15 cellular contexts compared by ENCODE assay signal in the genomic region with DNA sequence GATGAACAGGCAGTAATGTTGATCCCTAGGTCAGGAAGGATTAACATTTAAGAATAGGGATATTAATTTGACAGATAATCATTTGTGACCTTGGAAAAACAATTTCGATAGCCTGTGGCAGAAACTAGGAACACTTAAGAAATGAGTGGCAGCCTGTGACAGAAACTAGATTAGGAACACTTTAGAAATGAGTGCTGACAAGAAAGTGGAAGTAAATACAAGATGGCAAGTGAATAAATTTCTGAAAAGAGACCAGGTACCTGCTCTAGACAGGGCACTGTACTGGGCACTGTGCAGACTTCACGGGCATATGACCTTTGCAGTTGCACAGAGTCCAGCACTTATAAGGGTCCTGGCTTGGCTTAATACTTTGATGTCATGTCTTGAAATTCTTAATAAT. TPM values are rescaled to one million over a fixed set of nuclear protein-coding genes. Genes with fewer than 3 reads are reported as not detected.
DNase-seq lines count a peak whose midpoint lies in the region; ATAC-seq, FAIRE-seq and TF ChIP-seq lines count a peak whose summit lies in the region.
"Had no signal": no experiment of that assay in that cellular context is flagged by ENCODE, and none has a peak within 500 bp of the region (broad histone marks: within the 10 kb centered on the region; RNA-seq: fewer than 3 reads in every experiment).

No MANE protein-coding gene starts in this region.

- H3K4me3 ChIP-seq in pancreas (no peak overlapping the region), esophagus squamous epithelium (no peak overlapping the region)
- H3K4me3 ChIP-seq: BLaER1 treated with 17β-estradiol and CSF1 and Interleukin-3, amounts not matched to agents 10 nM and 100 nM; cardiac muscle cell; testis had no signal

- peak; percentile 40 for FAIRE-seq in GM19239 (lab: Jason Lieb, UNC)
- no peak for FAIRE-seq in pancreas (lab: Jason Lieb, UNC)
- FAIRE-seq: kidney had no signal

- H3K9me3 ChIP-seq in pancreas (no peaks in the 10 kb centered on the region), esophagus squamous epithelium (no peaks in the 10 kb centered on the region)
- H3K9me3 ChIP-seq: BLaER1 treated with 17β-estradiol and CSF1 and Interleukin-3, amounts not matched to agents 10 nM and 100 nM; testis had no signal

- TF ChIP-seq POLR2A in esophagus squamous epithelium (IDR thresholded peaks at IDR 0.05), result no peak

- TF ChIP-seq CTCF in GM13976 (IDR thresholded peaks at IDR 0.05; ENCODE audit: borderline replicate concordance, control extremely low read depth, extremely low read depth, insufficient read depth, missing control alignments) (no peak), pancreas (IDR thresholded peaks at IDR 0.05) (no peak), esophagus squamous epithelium (IDR thresholded peaks at IDR 0.05) (no peak)

- in situ Hi-C loops in GM13976 (cut with MboI; ENCODE audit: low sequenced_read_pairs, unreplicated experiment), result no loop called here

- H3K4me1 ChIP-seq in pancreas (peaks cover 0 to 13% (median 0%) of the 10 kb centered on the region in 3 donors), esophagus squamous epithelium (peaks cover 7 to 16% (median 7%) of the 10 kb centered on the region in 3 donors)

- intact Hi-C loops in pancreas (cut with DNase I), result no loop called here
- intact Hi-C loops in esophagus squamous epithelium (cut with DNase I), result loop anchor here (5.0 kb wide), 1 partner anchor 35 kb away; no protein-coding TSS in a partner anchor

- H3K36me3 ChIP-seq in pancreas (no peaks in the 10 kb centered on the region), esophagus squamous epithelium (no peaks in the 10 kb centered on the region)
- H3K36me3 ChIP-seq: cardiac muscle cell had no signal

- no peaks in the 10 kb centered on the region for H3K27me3 ChIP-seq in pancreas
- no peaks in the 10 kb centered on the region for H3K27me3 ChIP-seq in esophagus squamous epithelium
- H3K27me3 ChIP-seq: BLaER1 treated with 17β-estradiol and CSF1 and Interleukin-3, amounts not matched to agents 10 nM and 100 nM; cardiac muscle cell; testis had no signal

- H3K27ac ChIP-seq in pancreas (no peak overlapping the region), esophagus squamous epithelium (no peak overlapping the region)
- H3K27ac ChIP-seq: BLaER1 treated with 17β-estradiol and CSF1 and Interleukin-3, amounts not matched to agents 10 nM and 100 nM; cardiac muscle cell; testis had no signal

- ATAC-seq in HG02678 (IDR thresholded peaks at IDR 0.05; ENCODE audit: unreplicated experiment) (peak; percentile 75), HG03521 (IDR thresholded peaks at IDR 0.05; ENCODE audit: unreplicated experiment) (peak; percentile 64), pancreas (no peak)

- DNase-seq in GM13976 (ENCODE audit: low spot score) (peak; percentile 42), GM19239 (ENCODE audit: insufficient read length, low spot score) (peak; percentile 28), kidney tubule cell (ENCODE audit: low spot score) (no peak), hypothalamus (lab: John Stamatoyannopoulos, UW) (no peak), pancreas (no peak), esophagus squamous epithelium (lab: John Stamatoyannopoulos, UW) (no peak)
- DNase-seq: activated CD8-positive, alpha-beta memory T cell treated with anti-CD3 and anti-CD28 coated beads, Interleukin-2, amount 50 U/mL, for 48 hours; kidney; NCI-H510A; stimulated activated CD4-positive, alpha-beta T cell treated with anti-CD3 and anti-CD28 coated beads, Interleukin-2, amount 100 ng/mL, for 24 hours; testis had no signal

- 49 to 50% methylated on average over 2 of the region's 2 CpGs for WGBS in pancreas, 2 donors
- WGBS in esophagus squamous epithelium, 2 donors, result 83 to 90% methylated on average over 2 of the region's 2 CpGs

RNA-seq across cellular contexts. Expression of gene HNRNPA3, which starts 5.5 kb away (rescaled TPM):
- total RNA-seq in pancreas (10 to 100 TPM; 30.3 to 79.1 (median 65.3) TPM), esophagus squamous epithelium (10 to 100 TPM; 34.9 to 78.2 (median 61.6) TPM)
- 10 to 100 TPM; 87.9 to 96.8 TPM for polyA plus RNA-seq in pancreas

RNA-seq across cellular contexts. Expression of gene NFE2L2, which starts 57.4 kb away (rescaled TPM):
- total RNA-seq in pancreas (10 to 100 TPM; 20.8 to 48.4 (median 31.4) TPM), esophagus squamous epithelium (100 to 1,000 TPM; 147 to 315 (median 189) TPM)
- polyA plus RNA-seq in pancreas, result 10 to 100 TPM; 22.5 to 33.4 TPM

Comparison
In these comparisons a context has a peak if more than half of its experiments do, and no peak if none do; other contexts are left out.
1. DNase-seq: peak in GM13976 (single experiment) and GM19239 (single experiment); none in kidney tubule cell (single experiment), hypothalamus (0 of 51), pancreas (0 of 6) and esophagus squamous epithelium (single experiment).
2. ATAC-seq: peak in HG02678 (single experiment) and HG03521 (single experiment); none in pancreas (0 of 4).